In the genomic region with DNA sequence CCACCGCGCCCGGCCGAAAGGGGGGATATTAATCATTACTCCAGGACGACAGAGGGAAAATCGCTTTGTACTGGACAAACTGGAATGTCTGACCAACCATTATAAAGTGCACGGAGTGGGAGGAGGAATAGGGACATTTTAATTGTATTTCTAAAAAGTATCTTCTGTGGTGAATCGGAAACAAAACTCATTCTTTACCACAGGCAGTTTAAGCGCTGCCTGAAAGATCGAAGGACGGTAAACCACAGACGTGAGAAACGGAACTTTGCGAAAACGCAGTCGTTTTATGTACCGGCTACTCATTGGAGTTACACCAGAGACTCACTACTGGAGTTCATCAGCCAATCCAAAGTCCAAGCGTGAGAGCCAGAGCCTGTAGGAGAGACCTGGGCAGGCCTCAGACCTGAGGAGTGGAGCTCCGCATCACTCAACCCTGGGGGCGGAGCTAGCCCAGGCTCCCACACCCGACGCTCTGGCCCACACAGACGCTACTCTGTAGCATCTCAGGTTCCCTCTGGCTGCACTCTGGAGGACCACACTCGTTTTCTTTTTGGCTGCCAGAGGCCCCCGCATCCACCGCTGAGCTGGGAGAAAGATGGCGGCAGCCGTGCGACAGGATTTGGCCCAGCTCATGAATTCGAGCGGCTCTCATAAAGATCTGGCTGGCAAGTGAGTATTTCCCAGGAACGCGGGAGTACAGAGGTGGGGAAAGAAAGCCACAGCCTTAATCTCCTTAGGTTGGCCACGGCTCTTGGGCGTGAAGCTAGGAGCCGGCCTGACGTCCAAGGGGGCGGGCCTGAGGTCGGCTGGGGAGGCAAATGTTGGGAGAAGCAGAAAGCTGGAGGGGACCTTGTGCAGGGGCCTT, we compare ENCODE assay signal across 1 cellular context.
A peak's percentile ranks its signal among the peaks of the same experiment; 100 is the strongest.
TF ChIP-seq lines count a peak whose summit lies in the region.

TSS of gene COPS4 (plus strand) at position 554 of the 865 bp plus-strand sequence. CDS start at position 596, 42 bp downstream.

TF ChIP-seq in HepG2, 621 proteins besides CTCF, POLR2A, EP300 and RAD21 (continued from another document and continues in another):
- TF ChIP-seq, protein P1, sequence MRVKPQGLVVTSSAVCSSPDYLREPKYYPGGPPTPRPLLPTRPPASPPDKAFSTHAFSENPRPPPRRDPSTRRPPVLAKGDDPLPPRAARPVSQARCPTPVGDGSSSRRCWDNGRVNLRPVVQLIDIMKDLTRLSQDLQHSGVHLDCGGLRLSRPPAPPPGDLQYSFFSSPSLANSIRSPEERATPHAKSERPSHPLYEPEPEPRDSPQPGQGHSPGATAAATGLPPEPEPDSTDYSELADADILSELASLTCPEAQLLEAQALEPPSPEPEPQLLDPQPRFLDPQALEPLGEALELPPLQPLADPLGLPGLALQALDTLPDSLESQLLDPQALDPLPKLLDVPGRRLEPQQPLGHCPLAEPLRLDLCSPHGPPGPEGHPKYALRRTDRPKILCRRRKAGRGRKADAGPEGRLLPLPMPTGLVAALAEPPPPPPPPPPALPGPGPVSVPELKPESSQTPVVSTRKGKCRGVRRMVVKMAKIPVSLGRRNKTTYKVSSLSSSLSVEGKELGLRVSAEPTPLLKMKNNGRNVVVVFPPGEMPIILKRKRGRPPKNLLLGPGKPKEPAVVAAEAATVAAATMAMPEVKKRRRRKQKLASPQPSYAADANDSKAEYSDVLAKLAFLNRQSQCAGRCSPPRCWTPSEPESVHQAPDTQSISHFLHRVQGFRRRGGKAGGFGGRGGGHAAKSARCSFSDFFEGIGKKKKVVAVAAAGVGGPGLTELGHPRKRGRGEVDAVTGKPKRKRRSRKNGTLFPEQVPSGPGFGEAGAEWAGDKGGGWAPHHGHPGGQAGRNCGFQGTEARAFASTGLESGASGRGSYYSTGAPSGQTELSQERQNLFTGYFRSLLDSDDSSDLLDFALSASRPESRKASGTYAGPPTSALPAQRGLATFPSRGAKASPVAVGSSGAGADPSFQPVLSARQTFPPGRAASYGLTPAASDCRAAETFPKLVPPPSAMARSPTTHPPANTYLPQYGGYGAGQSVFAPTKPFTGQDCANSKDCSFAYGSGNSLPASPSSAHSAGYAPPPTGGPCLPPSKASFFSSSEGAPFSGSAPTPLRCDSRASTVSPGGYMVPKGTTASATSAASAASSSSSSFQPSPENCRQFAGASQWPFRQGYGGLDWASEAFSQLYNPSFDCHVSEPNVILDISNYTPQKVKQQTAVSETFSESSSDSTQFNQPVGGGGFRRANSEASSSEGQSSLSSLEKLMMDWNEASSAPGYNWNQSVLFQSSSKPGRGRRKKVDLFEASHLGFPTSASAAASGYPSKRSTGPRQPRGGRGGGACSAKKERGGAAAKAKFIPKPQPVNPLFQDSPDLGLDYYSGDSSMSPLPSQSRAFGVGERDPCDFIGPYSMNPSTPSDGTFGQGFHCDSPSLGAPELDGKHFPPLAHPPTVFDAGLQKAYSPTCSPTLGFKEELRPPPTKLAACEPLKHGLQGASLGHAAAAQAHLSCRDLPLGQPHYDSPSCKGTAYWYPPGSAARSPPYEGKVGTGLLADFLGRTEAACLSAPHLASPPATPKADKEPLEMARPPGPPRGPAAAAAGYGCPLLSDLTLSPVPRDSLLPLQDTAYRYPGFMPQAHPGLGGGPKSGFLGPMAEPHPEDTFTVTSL (CRISPR knock-in tag; IDR thresholded peaks at IDR 0.05; ENCODE audit: borderline replicate concordance) = no peak
- TF ChIP-seq CSRNP1 (CRISPR knock-in tag; IDR thresholded peaks at IDR 0.05) (no peak), JUND (CRISPR knock-in tag; IDR thresholded peaks at IDR 0.05) (no peak; the same call in 1 of the 2 replicates), CREB1 (IDR thresholded peaks at IDR 0.05) (peak; percentile 65), CREB1 (CRISPR knock-in tag; IDR thresholded peaks at IDR 0.05) (peak; percentile 91), ZFP37 (CRISPR knock-in tag; IDR thresholded peaks at IDR 0.05; ENCODE audit: borderline replicate concordance) (no peak), SRF (IDR thresholded peaks at IDR 0.05; ENCODE audit: low read depth, low read length) (peak; percentile 90), ZNF841 (CRISPR knock-in tag; IDR thresholded peaks at IDR 0.05; ENCODE audit: borderline replicate concordance) (no peak), SMC3 (IDR thresholded peaks at IDR 0.05; ENCODE audit: low read length) (0 out of 2 replicates have a peak, but pooled peaks have one; percentile 5), DPF2 (CRISPR knock-in tag; IDR thresholded peaks at IDR 0.05; ENCODE audit: borderline replicate concordance, low read depth) (no peak; the same call in 1 of the 2 replicates), ZNF253 (CRISPR knock-in tag; IDR thresholded peaks at IDR 0.05; ENCODE audit: borderline replicate concordance) (no peak), HNRNPH1 (optimal IDR thresholded peaks at IDR 0.05; ENCODE audit: low read depth, low read length) (no peak), CENPX (CRISPR knock-in tag; IDR thresholded peaks at IDR 0.05) (no peak), YEATS4 (CRISPR knock-in tag; IDR thresholded peaks at IDR 0.05; ENCODE audit: borderline replicate concordance) (peak; percentile 91), ZNF703 (CRISPR knock-in tag; IDR thresholded peaks at IDR 0.05; ENCODE audit: borderline replicate concordance) (no peak), NFKB2 (CRISPR knock-in tag; IDR thresholded peaks at IDR 0.05; ENCODE audit: borderline replicate concordance) (0 out of 2 replicates have a peak, but pooled peaks have one; percentile 56), NCOA1 (CRISPR knock-in tag; IDR thresholded peaks at IDR 0.05) (peak; percentile 29; the same call in 1 of the 2 replicates), TOE1 (CRISPR knock-in tag; IDR thresholded peaks at IDR 0.05) (peak; percentile 84; the same call in 1 of the 2 replicates), ZNF891 (CRISPR knock-in tag; IDR thresholded peaks at IDR 0.05) (peak; percentile 86), KDM5B (CRISPR knock-in tag; IDR thresholded peaks at IDR 0.05; ENCODE audit: borderline replicate concordance) (peak; percentile 33; the same call in 1 of the 2 replicates), ZNF546 (CRISPR knock-in tag; conservative IDR thresholded peaks at IDR 0.05) (0 out of 2 replicates have a peak, but pooled peaks have one; percentile 52), IKZF1 (IDR thresholded peaks at IDR 0.05) (no peak), ZNF563 (CRISPR knock-in tag; IDR thresholded peaks at IDR 0.05) (peak; percentile 55; the same call in 1 of the 2 replicates), TGIF2 (CRISPR knock-in tag; IDR thresholded peaks at IDR 0.05) (peak; percentile 50; the same call in 1 of the 2 replicates), ZBTB1 (CRISPR knock-in tag; IDR thresholded peaks at IDR 0.05; ENCODE audit: borderline replicate concordance) (no peak)
- TF ChIP-seq, protein P2, sequence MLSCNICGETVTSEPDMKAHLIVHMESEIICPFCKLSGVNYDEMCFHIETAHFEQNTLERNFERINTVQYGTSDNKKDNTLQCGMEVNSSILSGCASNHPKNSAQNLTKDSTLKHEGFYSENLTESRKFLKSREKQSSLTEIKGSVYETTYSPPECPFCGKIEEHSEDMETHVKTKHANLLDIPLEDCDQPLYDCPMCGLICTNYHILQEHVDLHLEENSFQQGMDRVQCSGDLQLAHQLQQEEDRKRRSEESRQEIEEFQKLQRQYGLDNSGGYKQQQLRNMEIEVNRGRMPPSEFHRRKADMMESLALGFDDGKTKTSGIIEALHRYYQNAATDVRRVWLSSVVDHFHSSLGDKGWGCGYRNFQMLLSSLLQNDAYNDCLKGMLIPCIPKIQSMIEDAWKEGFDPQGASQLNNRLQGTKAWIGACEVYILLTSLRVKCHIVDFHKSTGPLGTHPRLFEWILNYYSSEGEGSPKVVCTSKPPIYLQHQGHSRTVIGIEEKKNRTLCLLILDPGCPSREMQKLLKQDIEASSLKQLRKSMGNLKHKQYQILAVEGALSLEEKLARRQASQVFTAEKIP (CRISPR knock-in tag; IDR thresholded peaks at IDR 0.05; ENCODE audit: borderline replicate concordance) = no peak
- TF ChIP-seq, protein P3, sequence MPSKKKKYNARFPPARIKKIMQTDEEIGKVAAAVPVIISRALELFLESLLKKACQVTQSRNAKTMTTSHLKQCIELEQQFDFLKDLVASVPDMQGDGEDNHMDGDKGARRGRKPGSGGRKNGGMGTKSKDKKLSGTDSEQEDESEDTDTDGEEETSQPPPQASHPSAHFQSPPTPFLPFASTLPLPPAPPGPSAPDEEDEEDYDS (CRISPR knock-in tag; IDR thresholded peaks at IDR 0.05) = peak; percentile 91
- TF ChIP-seq, protein P4, sequence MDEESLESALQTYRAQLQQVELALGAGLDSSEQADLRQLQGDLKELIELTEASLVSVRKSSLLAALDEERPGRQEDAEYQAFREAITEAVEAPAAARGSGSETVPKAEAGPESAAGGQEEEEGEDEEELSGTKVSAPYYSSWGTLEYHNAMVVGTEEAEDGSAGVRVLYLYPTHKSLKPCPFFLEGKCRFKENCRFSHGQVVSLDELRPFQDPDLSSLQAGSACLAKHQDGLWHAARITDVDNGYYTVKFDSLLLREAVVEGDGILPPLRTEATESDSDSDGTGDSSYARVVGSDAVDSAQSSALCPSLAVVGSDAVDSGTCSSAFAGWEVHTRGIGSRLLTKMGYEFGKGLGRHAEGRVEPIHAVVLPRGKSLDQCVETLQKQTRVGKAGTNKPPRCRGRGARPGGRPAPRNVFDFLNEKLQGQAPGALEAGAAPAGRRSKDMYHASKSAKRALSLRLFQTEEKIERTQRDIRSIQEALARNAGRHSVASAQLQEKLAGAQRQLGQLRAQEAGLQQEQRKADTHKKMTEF (CRISPR knock-in tag; IDR thresholded peaks at IDR 0.05) = peak; percentile 95
- TF ChIP-seq, protein P5, sequence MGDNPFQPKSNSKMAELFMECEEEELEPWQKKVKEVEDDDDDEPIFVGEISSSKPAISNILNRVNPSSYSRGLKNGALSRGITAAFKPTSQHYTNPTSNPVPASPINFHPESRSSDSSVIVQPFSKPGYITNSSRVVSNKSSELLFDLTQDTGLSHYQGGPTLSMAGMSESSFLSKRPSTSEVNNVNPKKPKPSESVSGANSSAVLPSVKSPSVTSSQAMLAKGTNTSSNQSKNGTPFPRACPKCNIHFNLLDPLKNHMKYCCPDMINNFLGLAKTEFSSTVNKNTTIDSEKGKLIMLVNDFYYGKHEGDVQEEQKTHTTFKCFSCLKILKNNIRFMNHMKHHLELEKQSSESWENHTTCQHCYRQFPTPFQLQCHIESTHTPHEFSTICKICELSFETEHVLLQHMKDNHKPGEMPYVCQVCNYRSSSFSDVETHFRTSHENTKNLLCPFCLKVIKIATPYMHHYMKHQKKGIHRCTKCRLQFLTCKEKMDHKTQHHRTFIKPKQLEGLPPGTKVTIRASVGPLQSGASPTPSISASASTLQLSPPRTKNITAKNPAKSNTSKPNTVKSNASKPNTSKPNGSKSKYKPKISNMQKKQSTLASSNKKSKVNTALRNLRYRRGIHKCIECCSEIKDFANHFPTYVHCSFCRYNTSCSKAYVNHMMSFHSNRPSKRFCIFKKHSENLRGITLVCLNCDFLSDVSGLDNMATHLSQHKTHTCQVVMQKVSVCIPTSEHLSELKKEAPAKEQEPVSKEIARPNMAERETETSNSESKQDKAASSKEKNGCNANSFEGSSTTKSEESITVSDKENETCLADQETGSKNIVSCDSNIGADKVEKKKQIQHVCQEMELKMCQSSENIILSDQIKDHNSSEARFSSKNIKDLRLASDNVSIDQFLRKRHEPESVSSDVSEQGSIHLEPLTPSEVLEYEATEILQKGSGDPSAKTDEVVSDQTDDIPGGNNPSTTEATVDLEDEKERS (CRISPR knock-in tag; IDR thresholded peaks at IDR 0.05) = no peak
- TF ChIP-seq, protein P6, sequence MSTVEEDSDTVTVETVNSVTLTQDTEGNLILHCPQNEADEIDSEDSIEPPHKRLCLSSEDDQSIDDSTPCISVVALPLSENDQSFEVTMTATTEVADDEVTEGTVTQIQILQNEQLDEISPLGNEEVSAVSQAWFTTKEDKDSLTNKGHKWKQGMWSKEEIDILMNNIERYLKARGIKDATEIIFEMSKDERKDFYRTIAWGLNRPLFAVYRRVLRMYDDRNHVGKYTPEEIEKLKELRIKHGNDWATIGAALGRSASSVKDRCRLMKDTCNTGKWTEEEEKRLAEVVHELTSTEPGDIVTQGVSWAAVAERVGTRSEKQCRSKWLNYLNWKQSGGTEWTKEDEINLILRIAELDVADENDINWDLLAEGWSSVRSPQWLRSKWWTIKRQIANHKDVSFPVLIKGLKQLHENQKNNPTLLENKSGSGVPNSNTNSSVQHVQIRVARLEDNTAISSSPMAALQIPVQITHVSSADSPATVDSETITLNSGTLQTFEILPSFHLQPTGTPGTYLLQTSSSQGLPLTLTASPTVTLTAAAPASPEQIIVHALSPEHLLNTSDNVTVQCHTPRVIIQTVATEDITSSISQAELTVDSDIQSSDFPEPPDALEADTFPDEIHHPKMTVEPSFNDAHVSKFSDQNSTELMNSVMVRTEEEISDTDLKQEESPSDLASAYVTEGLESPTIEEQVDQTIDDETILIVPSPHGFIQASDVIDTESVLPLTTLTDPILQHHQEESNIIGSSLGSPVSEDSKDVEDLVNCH (CRISPR knock-in tag; IDR thresholded peaks at IDR 0.05) = no peak
